14 cellular contexts compared by ENCODE assay signal in genomic region chrX:48834383-48834709, GRCh38. TPM values are rescaled to one million over a fixed set of nuclear protein-coding genes. Genes with fewer than 3 reads are reported as not detected.
DNase-seq lines count a peak whose midpoint lies in the region; ATAC-seq, FAIRE-seq and TF ChIP-seq lines count a peak whose summit lies in the region.
"Had no signal": no experiment of that assay in that cellular context is flagged by ENCODE, and none has a peak within 500 bp of the region (broad histone marks: within the 10 kb centered on the region; RNA-seq: fewer than 3 reads in every experiment).

No MANE protein-coding gene starts in this region.

- no peak overlapping the region for H3K27ac Mint-ChIP-seq in Caco-2 (ENCODE audit: unreplicated experiment)
- H3K27ac Mint-ChIP-seq in activated naive CD8-positive, alpha-beta T cell = peak overlapping the region; percentile 58
- peak overlapping the region in 4 of 9 donors; percentile 41 to 54 (median 44) for H3K27ac Mint-ChIP-seq in naive thymus-derived CD4-positive, alpha-beta T cell

- no peaks in the 10 kb centered on the region for H3F3A ChIP-seq in MM.1S (ENCODE audit: insufficient read depth, low read length)

- H3K79me2 ChIP-seq in MM.1S (ENCODE audit: low read length) = no peaks in the 10 kb centered on the region

- no peaks in the 10 kb centered on the region for H3K27me3 ChIP-seq in Caco-2 (replicated peaks; ENCODE audit: control insufficient read depth, insufficient read depth, low read length)
- H3K27me3 ChIP-seq in MM.1S (replicated peaks; ENCODE audit: insufficient read depth, low read length) = no peaks in the 10 kb centered on the region
- no peaks in the 10 kb centered on the region for H3K27me3 ChIP-seq in naive thymus-derived CD4-positive, alpha-beta T cell (ENCODE audit: control insufficient read depth in 2 of 2, insufficient read depth in 2 of 2, low read length in 2 of 2)
- peaks cover 4 to 8% of the 10 kb centered on the region in 2 donors for H3K27me3 ChIP-seq in small intestine (ENCODE audit: control insufficient read depth in 2 of 2, insufficient read depth in 2 of 2, low read length in 2 of 2)

- H3K4me2 ChIP-seq in MM.1S (ENCODE audit: low read depth, low read length) = peak overlapping the region; percentile 77; the same call in 1 of the 2 replicates

- H3K4me3 Mint-ChIP-seq in Caco-2 (ENCODE audit: unreplicated experiment) = peak overlapping the region; percentile 80
- peak overlapping the region; percentile 89 for H3K4me3 Mint-ChIP-seq in activated naive CD8-positive, alpha-beta T cell
- H3K4me3 Mint-ChIP-seq in naive thymus-derived CD4-positive, alpha-beta T cell = peak overlapping the region; percentile 79 to 92 (median 86)

- no peaks in the 10 kb centered on the region for H3K9me2 ChIP-seq in MM.1S (replicated peaks; ENCODE audit: insufficient read depth, low read length)

- POLR2A ChIA-PET in Caco-2 (lab: Charles Lee) = interaction anchor here (0.6 to 0.7 kb wide), 2 partner anchors 77 to 158 kb away, joined by 3 read pairs; partner anchors contain the start of gene SLC35A2
- POLR2A ChIA-PET in naive thymus-derived CD4-positive, alpha-beta T cell (lab: Charles Lee) = interaction anchor here (0.7 to 1.3 kb wide), 2 partner anchors 33 to 72 kb away, joined by 3 read pairs; no protein-coding TSS in a partner anchor

- intact Hi-C loops in Caco-2 (cut with micrococcal nuclease; ENCODE audit: unreplicated experiment) = no loop called here
- intact Hi-C loops in naive thymus-derived CD4-positive, alpha-beta T cell (cut with micrococcal nuclease) = no loop called here

- no peaks in the 10 kb centered on the region for H3K36me3 ChIP-seq in Caco-2 (ENCODE audit: control insufficient read depth, insufficient read depth, low read length)
- H3K36me3 ChIP-seq in MM.1S (replicated peaks; ENCODE audit: insufficient read depth, low read length) = no peaks in the 10 kb centered on the region
- H3K36me3 ChIP-seq in naive thymus-derived CD4-positive, alpha-beta T cell (ENCODE audit: control insufficient read depth in 2 of 3, insufficient read depth in 3 of 3, low read length in 3 of 3) = no peaks in the 10 kb centered on the region
- no peaks in the 10 kb centered on the region for H3K36me3 ChIP-seq in small intestine (ENCODE audit: control insufficient read depth in 2 of 2, insufficient read depth in 2 of 2, low read length in 2 of 2)

- H3K4me1 Mint-ChIP-seq in Caco-2 (ENCODE audit: low read depth, unreplicated experiment) = peaks cover 11% of the 10 kb centered on the region
- peaks cover 16% of the 10 kb centered on the region for H3K4me1 Mint-ChIP-seq in activated naive CD8-positive, alpha-beta T cell (ENCODE audit: low read depth)
- H3K4me1 Mint-ChIP-seq in naive thymus-derived CD4-positive, alpha-beta T cell = peaks cover 8 to 21% (median 16%) of the 10 kb centered on the region in 7 donors

- H3K9me3 Mint-ChIP-seq in Caco-2 (ENCODE audit: unreplicated experiment) = no peaks in the 10 kb centered on the region
- no peaks in the 10 kb centered on the region for H3K9me3 Mint-ChIP-seq in activated naive CD8-positive, alpha-beta T cell (ENCODE audit: low read depth)
- peaks cover 0 to 3% (median 0%) of the 10 kb centered on the region in 11 donors for H3K9me3 Mint-ChIP-seq in naive thymus-derived CD4-positive, alpha-beta T cell

- ATAC-seq in naive thymus-derived CD4-positive, alpha-beta T cell = no peak
- ATAC-seq in GM19452 (IDR thresholded peaks at IDR 0.05; ENCODE audit: unreplicated experiment) = no peak

- H3K36me3 Mint-ChIP-seq in Caco-2 (ENCODE audit: insufficient read depth, unreplicated experiment) = peaks cover 10% of the 10 kb centered on the region
- no peaks in the 10 kb centered on the region for H3K36me3 Mint-ChIP-seq in activated naive CD8-positive, alpha-beta T cell
- peaks cover 0 to 3% (median 0%) of the 10 kb centered on the region in 5 donors for H3K36me3 Mint-ChIP-seq in naive thymus-derived CD4-positive, alpha-beta T cell

- no peaks in the 10 kb centered on the region for H3K27me3 Mint-ChIP-seq in Caco-2 (ENCODE audit: insufficient read depth, unreplicated experiment)
- H3K27me3 Mint-ChIP-seq in activated naive CD8-positive, alpha-beta T cell = peaks cover 2% of the 10 kb centered on the region
- peaks cover 5 to 60% (median 40%) of the 10 kb centered on the region in 5 donors for H3K27me3 Mint-ChIP-seq in naive thymus-derived CD4-positive, alpha-beta T cell

- H3K9me3 ChIP-seq in Caco-2 (no peaks in the 10 kb centered on the region), MM.1S (replicated peaks; ENCODE audit: insufficient read depth, low read length) (no peaks in the 10 kb centered on the region), small intestine (ENCODE audit: control insufficient read depth, low read depth) (no peaks in the 10 kb centered on the region)
- H3K9me3 ChIP-seq in naive thymus-derived CD4-positive, alpha-beta T cell (ENCODE audit: control insufficient read depth in 2 of 3, low read length in 3 of 3) = no peaks in the 10 kb centered on the region
- H3K9me3 ChIP-seq: mucosa of descending colon had no signal

- H3K9ac ChIP-seq in MM.1S (ENCODE audit: low read length) = no peak overlapping the region

- H3K4me1 ChIP-seq in Caco-2 = no peaks in the 10 kb centered on the region
- H3K4me1 ChIP-seq in MM.1S (ENCODE audit: low read length) = no peaks in the 10 kb centered on the region
- H3K4me1 ChIP-seq in naive thymus-derived CD4-positive, alpha-beta T cell (ENCODE audit: control insufficient read depth in 2 of 2, insufficient read depth in 2 of 2, low read length in 2 of 2) = peaks cover 0 to 5% of the 10 kb centered on the region in 2 donors
- no peaks in the 10 kb centered on the region for H3K4me1 ChIP-seq in small intestine (ENCODE audit: control insufficient read depth in 2 of 2, insufficient read depth in 1 of 2, low read depth in 1 of 2, low read length in 1 of 2)

- H3K27ac ChIP-seq in MM.1S (ENCODE audit: low read length) (no peak overlapping the region), small intestine (ENCODE audit: low read depth in 1 of 2, low read length in 1 of 2) (no peak overlapping the region)
- H3K27ac ChIP-seq in naive thymus-derived CD4-positive, alpha-beta T cell (ENCODE audit: low read depth, low read length) = no peak overlapping the region

- BruUV-seq in Caco-2 (replicated peaks; lab: Mats Ljungman, UMichigan) = TSS peak; percentile 66

- 4 to 26% (median 6%) methylated on average over 7 of the region's 7 CpGs for WGBS in small intestine, 3 donors

- CTCF ChIA-PET in Caco-2 (lab: Charles Lee) = interaction anchor here (1.0 to 1.2 kb wide), 2 partner anchors 33 to 186 kb away, joined by 3 to 4 read pairs; no protein-coding TSS in a partner anchor
- CTCF ChIA-PET in naive thymus-derived CD4-positive, alpha-beta T cell (lab: Charles Lee) = interaction anchor here (1.0 kb wide), 1 partner anchor 15 kb away, joined by 3 read pairs; no protein-coding TSS in a partner anchor

- no peak for TF ChIP-seq CTCF in Caco-2 (IDR thresholded peaks at IDR 0.05; ENCODE audit: insufficient read depth in 1 of 2, low read depth in 1 of 2, low read length in 1 of 2, severe bottlenecking in 1 of 2, unreplicated experiment in 1 of 2)
- TF ChIP-seq CTCF in MM.1S (IDR thresholded peaks at IDR 0.05; ENCODE audit: low read length) = no peak

- H3K4me3 ChIP-seq in Caco-2 (ENCODE audit: low read depth, low read length) (peak overlapping the region; percentile 51), MM.1S (ENCODE audit: low read length) (peak overlapping the region; percentile 48; the same call in 1 of the 2 replicates), small intestine (ENCODE audit: low read depth in 1 of 2, low read length in 2 of 2) (no peak overlapping the region)
- H3K4me3 ChIP-seq in naive thymus-derived CD4-positive, alpha-beta T cell (ENCODE audit: low read length) = peak overlapping the region; percentile 44
- H3K4me3 ChIP-seq: mucosa of descending colon had no signal

- FAIRE-seq in small intestine (lab: Jason Lieb, UNC) = no peak

- no peak overlapping the region for H2AFZ ChIP-seq in MM.1S (ENCODE audit: low read length)

- DNase-seq in Caco-2 (no peak), MM.1S (no peak), small intestine (no peak), NAMALWA (ENCODE audit: low spot score) (no peak)
- DNase-seq in naive thymus-derived CD4-positive, alpha-beta T cell = no peak
- no peak for DNase-seq in stimulated activated naive CD4-positive, alpha-beta T cell (lab: John Stamatoyannopoulos, UW)
- DNase-seq: GF-D8; mucosa of descending colon; NCI-H1417 treated with DMSO at 0.1 percent for 48 hours; stimulated activated CD4-positive, alpha-beta T cell treated with anti-CD3 and anti-CD28 coated beads, Interleukin-2, amount 100 ng/mL, for 48 hours had no signal

- H4K20me1 ChIP-seq in MM.1S (ENCODE audit: insufficient read depth, low read length) = no peaks in the 10 kb centered on the region

RNA-seq across cellular contexts. Expression of gene PCSK1N, which starts 1.1 kb away (rescaled TPM):
- 19.5 and 24.1 TPM in 2 replicates for total RNA-seq in Caco-2 (2022)
- 10 to 100 TPM in 1 of 5 experiments, 1 to 10 TPM in 3, under 1 TPM in 1; 0.36 to 14.0 (median 3.5) TPM for total RNA-seq in naive thymus-derived CD4-positive, alpha-beta T cell
- 1 to 10 TPM; 6.0 to 7.9 TPM for polyA plus RNA-seq in naive thymus-derived CD4-positive, alpha-beta T cell
- polyA plus RNA-seq in small intestine = 10 to 100 TPM in 1 of 3 donors, 1 to 10 TPM in 1, under 1 TPM in 1; 0.67 to 18.9 (median 8.1) TPM

RNA-seq across cellular contexts. Expression of gene ERAS, which starts 8.0 kb away (rescaled TPM):
- not detected in 2 replicates for total RNA-seq in Caco-2 (2022)
- total RNA-seq in naive thymus-derived CD4-positive, alpha-beta T cell = not detected
- not detected for polyA plus RNA-seq in naive thymus-derived CD4-positive, alpha-beta T cell
- polyA plus RNA-seq in small intestine = under 1 TPM in 1 of 3 donors, not detected in 2; 0.07 TPM
- total RNA-seq: T-helper 2 cell treated with Interferon-gamma antibody and Interleukin-4, amounts not matched to agents 100 ng/mL and 5 ng/mL, for 36 hours had no signal
- polyA plus RNA-seq: adipose tissue had no signal

RNA-seq across cellular contexts. Expression of gene HDAC6, which starts 32.5 kb away (rescaled TPM):
- total RNA-seq in Caco-2 (2022) = 99.6 and 110 TPM in 2 replicates
- 100 to 1,000 TPM in 2 of 5 experiments, 10 to 100 TPM in 3; 84.3 to 135 (median 96.1) TPM for total RNA-seq in naive thymus-derived CD4-positive, alpha-beta T cell
- 10 to 100 TPM; 13.3 to 20.1 TPM for polyA plus RNA-seq in naive thymus-derived CD4-positive, alpha-beta T cell
- 100 to 1,000 TPM in 1 of 3 donors, 10 to 100 TPM in 2; 51.5 to 110 (median 95.7) TPM for polyA plus RNA-seq in small intestine

RNA-seq across cellular contexts. Expression of gene GATA1, which starts 48.0 kb away (rescaled TPM):
- not detected in 2 replicates for total RNA-seq in Caco-2 (2022)
- total RNA-seq in naive thymus-derived CD4-positive, alpha-beta T cell = 1 to 10 TPM in 1 of 5 experiments, under 1 TPM in 1, not detected in 3; 0.45 to 1.2 TPM
- polyA plus RNA-seq in naive thymus-derived CD4-positive, alpha-beta T cell = not detected
- polyA plus RNA-seq in small intestine = under 1 TPM in 1 of 3 donors, not detected in 2; 0.09 TPM
- total RNA-seq: T-helper 2 cell treated with Interferon-gamma antibody and Interleukin-4, amounts not matched to agents 100 ng/mL and 5 ng/mL, for 36 hours had no signal

Comparison
In these comparisons a context has a peak if more than half of its experiments do, and no peak if none do; other contexts are left out.
1. H3K4me3 ChIP-seq: peak in Caco-2 (single experiment), MM.1S (single experiment) and naive thymus-derived CD4-positive, alpha-beta T cell (single experiment); none in small intestine (0 of 2).
2. Peak in every context shown above with its lines, with median percentiles within 50 percentile points of each other: H3K4me3 Mint-ChIP-seq.